Comparison of ENCODE assay signal across 1 cellular context in the genomic region with DNA sequence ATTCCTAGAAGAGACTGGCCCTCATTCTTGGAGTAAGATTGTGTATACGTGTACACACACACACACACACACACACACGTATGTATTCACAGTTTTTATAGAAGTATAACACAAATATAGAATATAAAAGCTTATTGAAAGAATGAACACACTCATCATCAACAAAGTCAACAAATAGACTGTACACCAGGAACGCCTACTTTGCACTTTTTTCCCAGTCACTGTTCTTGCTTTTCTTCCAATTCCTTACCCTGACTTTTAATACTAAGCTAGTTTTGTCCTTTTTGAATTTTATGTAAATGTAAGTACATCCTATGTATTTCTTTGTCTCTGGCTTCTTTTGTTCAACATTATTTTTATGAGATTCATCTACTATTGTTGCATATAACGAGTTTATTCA.
TF ChIP-seq lines count a peak whose summit lies in the region.

No MANE protein-coding gene starts in this region.

TF ChIP-seq in IMR-90, 13 proteins besides CTCF, POLR2A, EP300 and RAD21 (continued from another document):
- TF ChIP-seq MAFK (IDR thresholded peaks at IDR 0.05; ENCODE audit: low read depth, low read length), result peak; percentile 66
TF ChIP-seq in IMR-90: peak in this region for 1.
